8 cellular contexts compared by ENCODE assay signal in the genomic region with DNA sequence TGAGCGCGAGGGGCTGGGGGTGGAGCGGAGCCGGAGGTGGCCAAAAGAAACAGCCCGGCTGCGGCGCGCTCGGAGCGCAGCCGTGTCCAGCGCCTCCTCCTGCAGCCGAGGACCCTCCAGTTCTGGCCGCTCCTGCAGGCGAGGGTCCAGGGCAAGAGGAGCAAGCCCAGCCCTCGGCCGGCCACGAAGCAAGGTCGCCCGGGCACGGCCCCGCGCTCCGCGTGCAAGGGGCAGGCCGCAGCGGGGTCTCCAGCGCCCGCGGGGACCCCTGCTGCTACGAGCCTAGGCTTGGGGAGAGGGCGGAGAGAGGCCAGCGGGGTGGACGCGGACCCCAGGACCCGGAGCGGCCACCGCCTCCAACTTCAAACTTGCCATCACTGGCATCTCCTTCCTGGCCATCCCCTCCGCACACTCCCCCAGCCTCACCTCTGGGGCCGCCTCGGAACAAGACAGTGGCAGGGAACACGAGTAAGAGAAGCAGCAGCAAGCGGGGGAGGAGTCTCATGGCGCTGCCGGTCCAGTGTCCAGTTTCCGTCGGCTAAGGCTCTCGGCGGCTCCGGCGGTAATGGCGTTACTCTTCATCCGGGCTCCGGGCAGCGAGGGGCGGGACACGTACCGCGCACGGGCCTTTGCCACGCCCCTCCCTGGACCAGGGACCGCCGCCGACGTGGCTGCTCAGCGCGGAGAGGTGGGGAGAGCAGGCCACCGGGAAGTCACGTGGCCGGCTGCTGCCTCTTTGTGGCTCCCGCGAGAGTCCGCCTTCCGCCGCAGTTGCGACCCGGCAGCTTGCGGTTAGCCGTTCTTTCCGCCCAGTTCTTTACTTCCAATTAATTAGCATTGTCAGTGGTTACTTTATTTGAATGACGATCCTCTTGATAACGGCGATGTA. TPM values are rescaled to one million over a fixed set of nuclear protein-coding genes. Genes with fewer than 3 reads are reported as not detected.
DNase-seq lines count a peak whose midpoint lies in the region; ATAC-seq and TF ChIP-seq lines count a peak whose summit lies in the region.

A gene (minus strand): TSS at position 584 of the 889 bp plus-strand sequence. CDS start 79 bp downstream, at position 505.

- peaks cover 32% of the 10 kb centered on the region for H3K4me1 Mint-ChIP-seq in T-helper 1 cell treated with Interleukin-12 subunit alpha and Interleukin-12 subunit beta and Interleukin-4 antibody, amounts not matched to agents 30 μg/mL and 1 μg/mL, for 36 hours (ENCODE audit: low read depth)

- intact Hi-C loops in left cardiac atrium (cut with DNase I) = loop anchor here in 1 of 2 donors (2.0 kb wide), 1 partner anchor 76 kb away; a partner anchor contains a TSS
- intact Hi-C loops in posterior vena cava (cut with DNase I) = no loop called here
- intact Hi-C loops in upper lobe of right lung (cut with DNase I) = no loop called here

- H3K27me3 ChIP-seq in upper lobe of right lung = no peaks in the 10 kb centered on the region

- peaks cover 18% of the 10 kb centered on the region for H3K36me3 ChIP-seq in upper lobe of right lung

- H3K4me1 ChIP-seq in upper lobe of right lung = peaks cover 15% of the 10 kb centered on the region

- peak within 1 kb of the TSS; percentile 100 for H3K4me3 ChIP-seq in upper lobe of right lung

- H3K27ac ChIP-seq in upper lobe of right lung = peak within 1 kb of the TSS; percentile 93

- H3K9me3 ChIP-seq in upper lobe of right lung = no peaks in the 10 kb centered on the region

- peak within 1 kb of the TSS; percentile 91 for H3K27ac Mint-ChIP-seq in T-helper 1 cell treated with Interleukin-12 subunit alpha and Interleukin-12 subunit beta and Interleukin-4 antibody, amounts not matched to agents 30 μg/mL and 1 μg/mL, for 36 hours

- H3K27me3 Mint-ChIP-seq in T-helper 1 cell treated with Interleukin-12 subunit alpha and Interleukin-12 subunit beta and Interleukin-4 antibody, amounts not matched to agents 30 μg/mL and 1 μg/mL, for 36 hours (ENCODE audit: low read depth) = no peaks in the 10 kb centered on the region

- peaks cover 5% of the 10 kb centered on the region for H3K9me3 Mint-ChIP-seq in T-helper 1 cell treated with Interleukin-12 subunit alpha and Interleukin-12 subunit beta and Interleukin-4 antibody, amounts not matched to agents 30 μg/mL and 1 μg/mL, for 36 hours

- in situ Hi-C loops in GM13977 (cut with MboI; ENCODE audit: low pct_unique_long_range_greater_than_20kb, low sequenced_read_pairs, unreplicated experiment) = no loop called here

- DNase-seq in GM13977 (ENCODE audit: low spot score) = peak; percentile 100
- DNase-seq in NCI-H1694 (lab: John Stamatoyannopoulos, UW) = peak; percentile 96
- peak; percentile 98 for DNase-seq in amniotic stem cell (lab: John Stamatoyannopoulos, UW)
- peak; percentile 98 for DNase-seq in left cardiac atrium
- DNase-seq in posterior vena cava (ENCODE audit: low spot score) = peak; percentile 99
- DNase-seq in upper lobe of right lung = peak; percentile 99

- peaks cover 36% of the 10 kb centered on the region for H3K36me3 Mint-ChIP-seq in T-helper 1 cell treated with Interleukin-12 subunit alpha and Interleukin-12 subunit beta and Interleukin-4 antibody, amounts not matched to agents 30 μg/mL and 1 μg/mL, for 36 hours (ENCODE audit: low read depth)

- ATAC-seq in HG02884 (IDR thresholded peaks at IDR 0.05; ENCODE audit: unreplicated experiment) (peak; percentile 96), left cardiac atrium (peak; percentile 100), upper lobe of right lung (peak; percentile 100)

- no peak for TF ChIP-seq CTCF in GM13977 (IDR thresholded peaks at IDR 0.05; ENCODE audit: extremely low read depth, insufficient read depth, missing control alignments)
- no peak for TF ChIP-seq CTCF in upper lobe of right lung (IDR thresholded peaks at IDR 0.05)

- H3K4me3 Mint-ChIP-seq in T-helper 1 cell treated with Interleukin-12 subunit alpha and Interleukin-12 subunit beta and Interleukin-4 antibody, amounts not matched to agents 30 μg/mL and 1 μg/mL, for 36 hours = peak within 1 kb of the TSS; percentile 93

RNA-seq across cellular contexts. Expression of the gene that starts here (rescaled TPM):
- 10 to 100 TPM; 84.0 to 98.6 TPM for total RNA-seq in left cardiac atrium
- 100 to 1,000 TPM; 124 to 133 TPM for total RNA-seq in posterior vena cava
- total RNA-seq in upper lobe of right lung = 128 TPM

Comparison
In these comparisons a context has a peak if more than half of its experiments do, and no peak if none do; other contexts are left out.
1. Peak in every context shown above with its lines: DNase-seq, ATAC-seq, H3K4me3 ChIP-seq and H3K27ac ChIP-seq.